ENCODE assay signal across 1 cellular context in the genomic region with DNA sequence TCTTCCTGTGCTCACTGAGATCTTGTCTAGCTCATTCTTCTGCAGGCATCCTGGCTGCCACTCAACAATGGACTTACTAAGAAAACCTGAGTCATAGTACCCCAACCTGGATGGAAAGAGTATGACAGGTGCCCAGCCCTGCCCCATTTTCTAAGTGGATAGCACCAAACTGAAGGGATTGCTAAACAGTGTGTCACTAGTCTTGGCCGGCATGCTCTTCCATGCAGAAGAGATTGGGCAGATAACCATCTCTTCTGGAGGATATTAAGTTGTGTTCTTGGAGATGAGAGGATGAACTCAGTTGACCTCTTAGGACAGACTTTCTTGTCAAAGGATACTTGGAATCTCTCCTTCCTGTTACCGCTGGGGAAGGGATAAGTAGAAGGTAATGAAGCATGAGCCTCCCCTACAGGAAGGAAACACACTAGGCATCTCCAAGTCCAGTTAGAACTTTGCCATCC.
TF ChIP-seq lines count a peak whose summit lies in the region.

No MANE protein-coding gene starts in this region.

TF ChIP-seq in GM23338, 12 proteins besides CTCF, POLR2A, EP300 and RAD21 (continued from another document):
- TF ChIP-seq STAT1 (IDR thresholded peaks at IDR 0.05; ENCODE audit: unreplicated experiment), result no peak
- no peak for TF ChIP-seq NANOG (IDR thresholded peaks at IDR 0.05; ENCODE audit: borderline replicate concordance)
